Comparison of ENCODE assay signal across 8 cellular contexts in genomic region chr12:20601668-20602280, GRCh38.
DNase-seq lines count a peak whose midpoint lies in the region; ATAC-seq and TF ChIP-seq lines count a peak whose summit lies in the region.

No MANE protein-coding gene starts in this region.

- peak overlapping the region; percentile 42 to 68 (median 54) for H3K27ac ChIP-seq in transverse colon

- H3K27ac Mint-ChIP-seq in stimulated activated naive B cell treated with anti-CD40 and anti-IgM and Interleukin-4, amounts not matched to agents 10 μg/mL and 1 μg/mL and 100 μg/mL, for 72 hours, result no peak overlapping the region

- H3K27me3 Mint-ChIP-seq in stimulated activated naive B cell treated with anti-CD40 and anti-IgM and Interleukin-4, amounts not matched to agents 10 μg/mL and 1 μg/mL and 100 μg/mL, for 72 hours, result no peaks in the 10 kb centered on the region

- H3K9me3 Mint-ChIP-seq in stimulated activated naive B cell treated with anti-CD40 and anti-IgM and Interleukin-4, amounts not matched to agents 10 μg/mL and 1 μg/mL and 100 μg/mL, for 72 hours, result no peaks in the 10 kb centered on the region

- WGBS in transverse colon (ENCODE audit: low coverage in 1 of 2), 2 donors, result 40 to 51% methylated on average over 2 of the region's 2 CpGs

- no peak for TF ChIP-seq EP300 in transverse colon (IDR thresholded peaks at IDR 0.05; ENCODE audit: low read depth)

- H3K9ac ChIP-seq in adipocyte (ENCODE audit: low read length), result peak overlapping the region; percentile 27

- H3K27me3 ChIP-seq in adipocyte (replicated peaks; ENCODE audit: control insufficient read depth, insufficient read depth, low read length) (no peaks in the 10 kb centered on the region), transverse colon (no peaks in the 10 kb centered on the region)

- DNase-seq in AG20443 (ENCODE audit: low spot score), result peak; percentile 39
- peak; percentile 45 for DNase-seq in LNCaP clone FGC (ENCODE audit: low read depth)
- DNase-seq in adipocyte (ENCODE audit: low read depth), result peak; percentile 83
- peak; percentile 9 for DNase-seq in iPS DF 4.7 (ENCODE audit: extremely low read depth, low spot score)
- no peak for DNase-seq in transverse colon
- no peak for DNase-seq in stimulated activated naive B cell treated with anti-CD40 and anti-IgM and Interleukin-4, amounts not matched to agents 10 μg/mL and 1 μg/mL and 100 μg/mL, for 72 hours
- no peak for DNase-seq in stimulated activated CD4-positive, alpha-beta T cell treated with anti-CD3 and anti-CD28 coated beads, Interleukin-4, amount 100 ng/mL, for 24 hours
- DNase-seq in amniotic stem cell (lab: John Stamatoyannopoulos, UW), result no peak

- H3K4me3 Mint-ChIP-seq in stimulated activated naive B cell treated with anti-CD40 and anti-IgM and Interleukin-4, amounts not matched to agents 10 μg/mL and 1 μg/mL and 100 μg/mL, for 72 hours, result no peak overlapping the region

- no peaks in the 10 kb centered on the region for H3K4me1 Mint-ChIP-seq in stimulated activated naive B cell treated with anti-CD40 and anti-IgM and Interleukin-4, amounts not matched to agents 10 μg/mL and 1 μg/mL and 100 μg/mL, for 72 hours

- H3K36me3 Mint-ChIP-seq in stimulated activated naive B cell treated with anti-CD40 and anti-IgM and Interleukin-4, amounts not matched to agents 10 μg/mL and 1 μg/mL and 100 μg/mL, for 72 hours, result no peaks in the 10 kb centered on the region

- TF ChIP-seq CTCF in LNCaP clone FGC (IDR thresholded peaks at IDR 0.05; ENCODE audit: control insufficient read depth, extremely low read depth, insufficient read depth) (peak; percentile 55), transverse colon (IDR thresholded peaks at IDR 0.05) (peak; percentile 10 to 50 (median 40))

- ATAC-seq in stimulated activated naive B cell treated with anti-CD40 and anti-IgM and Interleukin-4, amounts not matched to agents 10 μg/mL and 1 μg/mL and 100 μg/mL, for 72 hours (replicated peaks), result no peak

- H3K4me1 ChIP-seq in adipocyte (ENCODE audit: control insufficient read depth, insufficient read depth, low read length) (peaks cover 23% of the 10 kb centered on the region), transverse colon (peaks cover 3 to 14% (median 8%) of the 10 kb centered on the region in 4 donors)

- H3K4me3 ChIP-seq in LNCaP clone FGC (ENCODE audit: low read depth, low read length), result no peak overlapping the region
- no peak overlapping the region for H3K4me3 ChIP-seq in adipocyte (ENCODE audit: low read length)
- H3K4me3 ChIP-seq in transverse colon, result no peak overlapping the region

- intact Hi-C loops in transverse colon (cut with DNase I; ENCODE audit: low total_unique reads), result loop anchor here (1.0 kb wide), 1 partner anchor 233 kb away; the partner anchor contains the start of gene PDE3A

- TF ChIP-seq POLR2A in transverse colon (IDR thresholded peaks at IDR 0.05), result no peak

- H3K9me3 ChIP-seq in adipocyte (ENCODE audit: control insufficient read depth, low read length) (no peaks in the 10 kb centered on the region), transverse colon (no peaks in the 10 kb centered on the region)

- H3K36me3 ChIP-seq in adipocyte (ENCODE audit: control insufficient read depth, insufficient read depth, low read length, severe bottlenecking), result no peaks in the 10 kb centered on the region
- H3K36me3 ChIP-seq in transverse colon, result no peaks in the 10 kb centered on the region

- in situ Hi-C loops in transverse colon (cut with MboI; ENCODE audit: low pct_ligation_motif_present in 1 of 4, low pct_unique_long_range_greater_than_20kb in 1 of 4, low sequenced_read_pairs in 3 of 4), result loop anchor here in 2 of 4 donors (25.0 kb wide), 2 partner anchors 689 to 839 kb away; no protein-coding TSS in a partner anchor

Comparison
In these comparisons a context has a peak if more than half of its experiments do, and no peak if none do; other contexts are left out.
1. DNase-seq: peak in AG20443 (single experiment), LNCaP clone FGC (single experiment), adipocyte (single experiment) and iPS DF 4.7 (single experiment); none in transverse colon (single experiment), stimulated activated naive B cell treated with anti-CD40 and anti-IgM and Interleukin-4, amounts not matched to agents 10 μg/mL and 1 μg/mL and 100 μg/mL, for 72 hours (single experiment), stimulated activated CD4-positive, alpha-beta T cell treated with anti-CD3 and anti-CD28 coated beads, Interleukin-4, amount 100 ng/mL, for 24 hours (single experiment) and amniotic stem cell (single experiment).